ENCODE assay signal across 1 cellular context in the genomic region with DNA sequence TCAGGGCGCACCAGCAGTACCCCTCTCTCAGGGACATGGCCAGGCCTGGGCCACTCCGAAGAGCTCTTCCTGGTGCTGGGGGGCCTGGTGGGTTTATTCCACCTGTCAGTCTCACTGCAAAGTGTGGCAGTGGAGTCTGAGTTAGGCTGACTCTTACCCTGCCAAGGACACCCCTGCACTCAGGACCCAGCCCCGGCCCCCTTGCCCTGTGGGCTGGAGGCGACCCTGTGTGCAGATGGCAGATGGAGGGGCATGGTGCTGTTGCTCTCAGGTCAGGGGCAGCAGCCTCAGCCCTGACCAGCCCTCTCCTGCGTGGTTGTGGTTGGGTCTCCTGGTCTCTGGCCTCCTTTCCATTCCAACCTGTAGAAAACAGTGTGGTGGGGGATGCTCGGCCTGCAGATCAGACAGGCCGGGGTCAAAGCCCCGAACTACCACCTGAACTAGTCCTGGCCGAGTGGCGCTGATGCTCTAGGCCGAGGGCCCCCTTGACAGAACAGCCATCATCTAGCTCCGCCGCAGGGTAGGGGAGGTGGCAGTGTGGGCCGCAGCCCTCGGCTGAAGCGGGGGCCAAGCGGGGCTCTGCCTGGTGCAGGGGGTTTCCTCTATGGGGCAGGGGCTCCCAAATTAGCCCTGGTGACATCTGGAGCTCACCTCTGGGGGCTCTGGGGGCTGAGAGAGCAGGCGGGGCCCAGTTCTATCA.
TF ChIP-seq lines count a peak whose summit lies in the region.
"Not testable (repeated sequence)": the region's sequence is repeated elsewhere in the genome, so short reads cannot be mapped to it uniquely, and the experiment has no call there.

No MANE protein-coding gene starts in this region.

TF ChIP-seq in K562, 482 proteins besides CTCF, POLR2A, EP300 and RAD21:
- TF ChIP-seq JUN (IDR thresholded peaks at IDR 0.05; ENCODE audit: borderline replicate concordance, low read depth, low read length) = not testable (repeated sequence)
- 0 out of 2 replicates have a peak, but pooled peaks have one; percentile 18 for TF ChIP-seq JUN (CRISPR knock-in tag; IDR thresholded peaks at IDR 0.05; ENCODE audit: borderline replicate concordance)
- TF ChIP-seq, protein P1, sequence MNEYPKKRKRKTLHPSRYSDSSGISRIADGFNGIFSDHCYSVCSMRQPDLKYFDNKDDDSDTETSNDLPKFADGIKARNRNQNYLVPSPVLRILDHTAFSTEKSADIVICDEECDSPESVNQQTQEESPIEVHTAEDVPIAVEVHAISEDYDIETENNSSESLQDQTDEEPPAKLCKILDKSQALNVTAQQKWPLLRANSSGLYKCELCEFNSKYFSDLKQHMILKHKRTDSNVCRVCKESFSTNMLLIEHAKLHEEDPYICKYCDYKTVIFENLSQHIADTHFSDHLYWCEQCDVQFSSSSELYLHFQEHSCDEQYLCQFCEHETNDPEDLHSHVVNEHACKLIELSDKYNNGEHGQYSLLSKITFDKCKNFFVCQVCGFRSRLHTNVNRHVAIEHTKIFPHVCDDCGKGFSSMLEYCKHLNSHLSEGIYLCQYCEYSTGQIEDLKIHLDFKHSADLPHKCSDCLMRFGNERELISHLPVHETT (CRISPR knock-in tag; conservative IDR thresholded peaks at IDR 0.05 in 1 of 2, IDR thresholded peaks at IDR 0.05 in 1 of 2) = peak in 1 of 2 experiments; percentile 76; a peak in 1 of 4 replicates
- TF ChIP-seq, protein P2, sequence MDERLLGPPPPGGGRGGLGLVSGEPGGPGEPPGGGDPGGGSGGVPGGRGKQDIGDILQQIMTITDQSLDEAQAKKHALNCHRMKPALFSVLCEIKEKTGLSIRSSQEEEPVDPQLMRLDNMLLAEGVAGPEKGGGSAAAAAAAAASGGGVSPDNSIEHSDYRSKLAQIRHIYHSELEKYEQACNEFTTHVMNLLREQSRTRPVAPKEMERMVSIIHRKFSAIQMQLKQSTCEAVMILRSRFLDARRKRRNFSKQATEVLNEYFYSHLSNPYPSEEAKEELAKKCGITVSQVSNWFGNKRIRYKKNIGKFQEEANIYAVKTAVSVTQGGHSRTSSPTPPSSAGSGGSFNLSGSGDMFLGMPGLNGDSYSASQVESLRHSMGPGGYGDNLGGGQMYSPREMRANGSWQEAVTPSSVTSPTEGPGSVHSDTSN (CRISPR knock-in tag; IDR thresholded peaks at IDR 0.05; ENCODE audit: low read depth) = 0 out of 2 replicates have a peak, but pooled peaks have one; percentile 1
- TF ChIP-seq, protein P2 (tag; conservative IDR thresholded peaks at IDR 0.05; ENCODE audit: low read depth) = not testable (repeated sequence)
